In the genomic region with DNA sequence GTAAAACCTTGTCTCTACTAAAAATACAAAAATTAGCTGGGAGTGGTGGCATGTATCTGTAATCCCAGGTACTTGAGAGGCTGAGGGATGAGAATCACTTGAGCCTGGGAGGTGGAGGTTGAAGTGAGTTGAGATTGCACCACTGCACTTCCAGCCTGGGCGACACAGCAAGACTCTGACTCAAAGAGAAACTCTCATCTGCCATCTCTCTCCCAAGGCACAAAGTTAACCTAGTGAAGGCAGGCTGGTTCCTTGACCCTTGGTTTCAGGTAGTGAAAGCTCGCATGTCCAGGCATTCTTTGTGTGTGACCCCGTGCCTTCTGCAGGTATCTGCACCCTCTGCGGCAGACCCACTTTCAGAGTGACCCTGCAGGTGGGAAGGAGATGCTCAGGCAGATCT, we compare ENCODE assay signal across 20 cellular contexts.
DNase-seq lines count a peak whose midpoint lies in the region; ATAC-seq, FAIRE-seq and TF ChIP-seq lines count a peak whose summit lies in the region.
"Had no signal": no experiment of that assay in that cellular context is flagged by ENCODE, and none has a peak within 500 bp of the region (broad histone marks: within the 10 kb centered on the region; RNA-seq: fewer than 3 reads in every experiment).

No MANE protein-coding gene starts in this region.

- peak overlapping the region; percentile 63 for H3K9ac ChIP-seq in astrocyte (ENCODE audit: low read length)

- no peaks in the 10 kb centered on the region for H3K27me3 Mint-ChIP-seq in astrocyte (ENCODE audit: low read depth, unreplicated experiment)
- H3K27me3 Mint-ChIP-seq in activated naive CD8-positive, alpha-beta T cell treated with anti-CD3 and anti-CD28 coated beads, Interleukin-2, amount 50 U/mL, for 24 hours = no peaks in the 10 kb centered on the region
- H3K27me3 Mint-ChIP-seq: activated CD4-positive, alpha-beta T cell treated with anti-CD3 and anti-CD28 coated beads, Interleukin-2, amount 10 ng/mL, durations not matched to agents 7 days and 5 days had no signal

- peaks cover 55% of the 10 kb centered on the region for H3K36me3 Mint-ChIP-seq in astrocyte (ENCODE audit: low read depth, unreplicated experiment)
- no peaks in the 10 kb centered on the region for H3K36me3 Mint-ChIP-seq in activated naive CD8-positive, alpha-beta T cell treated with anti-CD3 and anti-CD28 coated beads, Interleukin-2, amount 50 U/mL, for 24 hours (ENCODE audit: low read depth)

- H3K27ac ChIP-seq in astrocyte (ENCODE audit: low read depth, low read length) = peak overlapping the region; percentile 81
- H3K27ac ChIP-seq: A549, esophagus squamous epithelium, thoracic aorta had no signal

- no peaks in the 10 kb centered on the region for H3K27me3 ChIP-seq in astrocyte (ENCODE audit: insufficient read depth, low read length)
- H3K27me3 ChIP-seq: esophagus squamous epithelium had no signal

- H3K4me1 ChIP-seq in astrocyte (ENCODE audit: insufficient read depth, low read length) = peaks cover 29% of the 10 kb centered on the region
- H3K4me1 ChIP-seq: A549 had no signal

- H4K20me1 ChIP-seq in astrocyte (ENCODE audit: insufficient read depth, low read length) = peaks cover 12% of the 10 kb centered on the region

- H3K4me3 ChIP-seq in astrocyte (ENCODE audit: insufficient read depth, low read depth, low read length) = peak overlapping the region; percentile 12
- H3K4me3 ChIP-seq: A549, esophagus squamous epithelium, thoracic aorta had no signal

- peak overlapping the region; percentile 71 for H3K4me2 ChIP-seq in astrocyte (ENCODE audit: low read length)
- H3K4me2 ChIP-seq: A549 had no signal

- TF ChIP-seq CTCF in astrocyte (IDR thresholded peaks at IDR 0.05; ENCODE audit: insufficient read depth, low read depth, low read length) = no peak

- ATAC-seq in HG02852 (IDR thresholded peaks at IDR 0.05; ENCODE audit: unreplicated experiment) = peak; percentile 34
- ATAC-seq in activated naive CD8-positive, alpha-beta T cell treated with anti-CD3 and anti-CD28 coated beads, Interleukin-2, amount 50 U/mL, for 24 hours = no peak
- no peak for ATAC-seq in HG02870 (IDR thresholded peaks at IDR 0.05; ENCODE audit: unreplicated experiment)
- ATAC-seq: A549, left ventricle myocardium superior had no signal

- TF ChIP-seq POLR2A in GM12891 (IDR thresholded peaks at IDR 0.05; ENCODE audit: low read depth, low read length) = no peak

- DNase-seq in GM12891 (ENCODE audit: insufficient read length, low spot score) = no peak
- peak; percentile 7 for DNase-seq in GM19240 (ENCODE audit: insufficient read length, low spot score)
- no peak for DNase-seq in astrocyte (ENCODE audit: low read depth)
- no peak for DNase-seq in activated naive CD8-positive, alpha-beta T cell treated with anti-CD3 and anti-CD28 coated beads, Interleukin-2, amount 50 U/mL, for 24 hours
- no peak for DNase-seq in NCI-H2171 treated with DMSO at 0.1 percent for 48 hours (lab: John Stamatoyannopoulos, UW)
- DNase-seq in stimulated activated naive CD4-positive, alpha-beta T cell (lab: John Stamatoyannopoulos, UW) = no peak
- DNase-seq: activated CD4-positive, alpha-beta T cell treated with anti-CD3 and anti-CD28 coated beads, Interleukin-2, amount 10 ng/mL, durations not matched to agents 7 days and 5 days; activated CD8-positive, alpha-beta memory T cell treated with anti-CD3 and anti-CD28 coated beads, Interleukin-2, amount 50 U/mL, for 48 hours; aorta; cerebellar nuclear complex; DMS153; effector CD8-positive, alpha-beta T cell; esophagus squamous epithelium; left ventricle myocardium superior; NCI-H226 had no signal

- peaks cover 20% of the 10 kb centered on the region for H3K79me2 ChIP-seq in astrocyte (ENCODE audit: insufficient read depth, low read length)

- no peak overlapping the region for H3K27ac Mint-ChIP-seq in astrocyte (ENCODE audit: unreplicated experiment)
- H3K27ac Mint-ChIP-seq in activated naive CD8-positive, alpha-beta T cell treated with anti-CD3 and anti-CD28 coated beads, Interleukin-2, amount 50 U/mL, for 24 hours = no peak overlapping the region
- H3K27ac Mint-ChIP-seq: activated CD4-positive, alpha-beta T cell treated with anti-CD3 and anti-CD28 coated beads, Interleukin-2, amount 10 ng/mL, durations not matched to agents 7 days and 5 days had no signal

- H3K4me3 Mint-ChIP-seq in astrocyte (ENCODE audit: unreplicated experiment) = no peak overlapping the region
- no peak overlapping the region for H3K4me3 Mint-ChIP-seq in activated naive CD8-positive, alpha-beta T cell treated with anti-CD3 and anti-CD28 coated beads, Interleukin-2, amount 50 U/mL, for 24 hours
- H3K4me3 Mint-ChIP-seq: activated CD4-positive, alpha-beta T cell treated with anti-CD3 and anti-CD28 coated beads, Interleukin-2, amount 10 ng/mL, durations not matched to agents 7 days and 5 days had no signal

- no peaks in the 10 kb centered on the region for H3K9me3 ChIP-seq in astrocyte (ENCODE audit: insufficient read depth, low read depth, low read length)
- H3K9me3 ChIP-seq: A549, esophagus squamous epithelium, thoracic aorta had no signal

- H3K36me3 ChIP-seq in astrocyte (ENCODE audit: insufficient read depth, low read length) = peaks cover 2% of the 10 kb centered on the region

- H3K4me1 Mint-ChIP-seq in astrocyte (ENCODE audit: low read depth, unreplicated experiment) = peaks cover 12% of the 10 kb centered on the region
- H3K4me1 Mint-ChIP-seq in activated naive CD8-positive, alpha-beta T cell treated with anti-CD3 and anti-CD28 coated beads, Interleukin-2, amount 50 U/mL, for 24 hours = peaks cover 6% of the 10 kb centered on the region

- peak; percentile 52 for FAIRE-seq in GM12891 (lab: Jason Lieb, UNC)
- no peak for FAIRE-seq in astrocyte (lab: Jason Lieb, UNC)
- FAIRE-seq: A549, H1 had no signal

- H2AFZ ChIP-seq in astrocyte (ENCODE audit: low read depth, low read length) = no peak overlapping the region

- H3K9me3 Mint-ChIP-seq in astrocyte (ENCODE audit: unreplicated experiment) = no peaks in the 10 kb centered on the region
- no peaks in the 10 kb centered on the region for H3K9me3 Mint-ChIP-seq in activated naive CD8-positive, alpha-beta T cell treated with anti-CD3 and anti-CD28 coated beads, Interleukin-2, amount 50 U/mL, for 24 hours
- H3K9me3 Mint-ChIP-seq: activated CD4-positive, alpha-beta T cell treated with anti-CD3 and anti-CD28 coated beads, Interleukin-2, amount 10 ng/mL, durations not matched to agents 7 days and 5 days had no signal

TF ChIP-seq in GM12891, 5 proteins besides CTCF, POLR2A, EP300 and RAD21:
- no peak for TF ChIP-seq SPI1 (IDR thresholded peaks at IDR 0.05; ENCODE audit: low read depth, low read length)
- no peak for TF ChIP-seq POLR2AphosphoS5 (IDR thresholded peaks at IDR 0.05; ENCODE audit: low read depth, low read length)
- TF ChIP-seq TAF1 (IDR thresholded peaks at IDR 0.05; ENCODE audit: low read depth, low read length) = no peak
- TF ChIP-seq PAX5 (IDR thresholded peaks at IDR 0.05; ENCODE audit: insufficient read depth, low read length, severe bottlenecking) = no peak
- TF ChIP-seq POU2F2 (IDR thresholded peaks at IDR 0.05; ENCODE audit: low read depth, low read length) = no peak
